ENCODE assay signal across 8 cellular contexts in the genomic region with DNA sequence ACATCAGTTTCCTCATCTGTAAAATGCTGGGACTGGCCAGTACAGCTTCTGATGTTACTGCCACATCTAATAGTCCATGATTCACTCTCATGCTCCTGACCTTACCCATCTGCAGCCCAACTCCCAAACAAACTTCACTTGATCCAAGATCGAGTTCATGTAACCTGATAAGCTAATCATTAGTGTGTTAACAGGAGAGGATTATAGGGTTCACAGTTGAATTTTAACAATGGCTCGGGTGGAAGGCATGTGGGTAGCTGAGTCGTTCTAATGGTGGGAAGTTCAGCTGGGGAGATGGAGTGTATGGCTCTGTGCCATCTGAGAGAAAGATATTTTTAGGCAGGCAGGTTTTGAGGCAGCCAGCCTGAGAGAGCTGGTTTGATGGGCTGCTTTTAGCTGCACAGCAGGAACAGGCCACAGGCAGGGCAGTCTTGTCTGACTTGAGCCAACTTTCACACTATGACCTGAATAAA. TPM values are rescaled to one million over a fixed set of nuclear protein-coding genes. Genes with fewer than 3 reads are reported as not detected.
DNase-seq lines count a peak whose midpoint lies in the region; ATAC-seq and TF ChIP-seq lines count a peak whose summit lies in the region.
"Had no signal": no experiment of that assay in that cellular context is flagged by ENCODE, and none has a peak within 500 bp of the region (broad histone marks: within the 10 kb centered on the region; RNA-seq: fewer than 3 reads in every experiment).

No MANE protein-coding gene starts in this region.

- POLR2A ChIA-PET in GM10248 (lab: Yijun Ruan, JAX): interaction anchor here (1.2 to 1.5 kb wide), 2 partner anchors 17 to 18 kb away, joined by 4 read pairs; a partner anchor contains a TSS

- peak overlapping the region; percentile 16 for H3K27ac Mint-ChIP-seq in dendritic cell treated with granulocyte-macrophage colony-stimulating factor and Interleukin-4, amounts not matched to agents 40 ng/mL and 50 ng/mL, for 4 days
- H3K27ac Mint-ChIP-seq in mesothelial cell of epicardium: no peak overlapping the region

- TF ChIP-seq CTCF in gastrocnemius medialis (IDR thresholded peaks at IDR 0.05 in 4 of 5, conservative IDR thresholded peaks at IDR 0.05 in 1 of 5) (no peak), GM10248 (IDR thresholded peaks at IDR 0.05; ENCODE audit: control extremely low read depth, extremely low read depth, low read depth, missing control alignments) (no peak), mesothelial cell of epicardium (IDR thresholded peaks at IDR 0.05; ENCODE audit: unreplicated experiment) (no peak)

- peaks cover 19 to 56% of the 10 kb centered on the region in 2 donors for H3K4me1 ChIP-seq in gastrocnemius medialis

- no peak for TF ChIP-seq POLR2A in gastrocnemius medialis (IDR thresholded peaks at IDR 0.05)

- peaks cover 7% of the 10 kb centered on the region for H3K36me3 Mint-ChIP-seq in dendritic cell treated with granulocyte-macrophage colony-stimulating factor and Interleukin-4, amounts not matched to agents 40 ng/mL and 50 ng/mL, for 4 days (ENCODE audit: low read depth)
- no peaks in the 10 kb centered on the region for H3K36me3 Mint-ChIP-seq in mesothelial cell of epicardium

- no peak; the same call in 1 of the 2 replicates for TF ChIP-seq EP300 in Ishikawa (IDR thresholded peaks at IDR 0.05; ENCODE audit: borderline replicate concordance)

- peak overlapping the region; percentile 63 to 86 (median 68) for H3K27ac ChIP-seq in gastrocnemius medialis

- TF ChIP-seq RAD21 in Ishikawa (IDR thresholded peaks at IDR 0.05; ENCODE audit: low read depth): no peak; the same call in 1 of the 2 replicates

- CTCF ChIA-PET in GM10248 (lab: Yijun Ruan, JAX): interaction anchor here (0.7 to 3.4 kb wide), 16 partner anchors 11 to 471 kb away, joined by 3 to 33 read pairs (median 3); a partner anchor contains a TSS

- H3K4me3 ChIP-seq in gastrocnemius medialis: no peak overlapping the region
- no peak overlapping the region for H3K4me3 ChIP-seq in H7 (ENCODE audit: insufficient read depth, low read depth, low read length)

- no peaks in the 10 kb centered on the region for H3K9me3 ChIP-seq in gastrocnemius medialis

- no peaks in the 10 kb centered on the region for H3K9me3 Mint-ChIP-seq in dendritic cell treated with granulocyte-macrophage colony-stimulating factor and Interleukin-4, amounts not matched to agents 40 ng/mL and 50 ng/mL, for 4 days
- no peaks in the 10 kb centered on the region for H3K9me3 Mint-ChIP-seq in mesothelial cell of epicardium

- DNase-seq in gastrocnemius medialis (peak; percentile 54 to 63), GM10248 (ENCODE audit: extremely low spot score) (no peak), mesothelial cell of epicardium (ENCODE audit: low spot score in 2 of 2, unreplicated experiment in 2 of 2) (no peak), H7 (no peak)
- DNase-seq: activated CD4-positive, alpha-beta T cell treated with anti-CD3 and anti-CD28 coated beads, Interleukin-2, amount 50 U/mL, for 1 hour had no signal

- intact Hi-C loops in dendritic cell treated with granulocyte-macrophage colony-stimulating factor and Interleukin-4, amounts not matched to agents 40 ng/mL and 50 ng/mL, for 4 days (cut with micrococcal nuclease): no loop called here
- intact Hi-C loops in gastrocnemius medialis (cut with DNase I; ENCODE audit: low total_unique reads): loop anchor here (1.0 kb wide), 1 partner anchor 19 kb away; no protein-coding TSS in a partner anchor

- no peaks in the 10 kb centered on the region for H3K27me3 Mint-ChIP-seq in dendritic cell treated with granulocyte-macrophage colony-stimulating factor and Interleukin-4, amounts not matched to agents 40 ng/mL and 50 ng/mL, for 4 days
- H3K27me3 Mint-ChIP-seq in mesothelial cell of epicardium (ENCODE audit: low read depth): no peaks in the 10 kb centered on the region

- H3K36me3 ChIP-seq in gastrocnemius medialis (no peaks in the 10 kb centered on the region), H7 (replicated peaks; ENCODE audit: control insufficient read depth, insufficient read depth, low read length) (no peaks in the 10 kb centered on the region)

- in situ Hi-C loops in gastrocnemius medialis (cut with MboI; ENCODE audit: low sequenced_read_pairs in 4 of 4): loop anchor here in 2 of 4 donors (10.0 to 25.0 kb wide), 2 partner anchors 95 to 117 kb away; no protein-coding TSS in a partner anchor

- H3K4me1 Mint-ChIP-seq in dendritic cell treated with granulocyte-macrophage colony-stimulating factor and Interleukin-4, amounts not matched to agents 40 ng/mL and 50 ng/mL, for 4 days (ENCODE audit: low read depth): peaks cover 34% of the 10 kb centered on the region
- peaks cover 12% of the 10 kb centered on the region for H3K4me1 Mint-ChIP-seq in mesothelial cell of epicardium

- ATAC-seq in GM19372 (IDR thresholded peaks at IDR 0.05; ENCODE audit: low read depth, unreplicated experiment) (peak; percentile 17), gastrocnemius medialis (peak; percentile 88 to 94)

- H3K4me3 Mint-ChIP-seq in dendritic cell treated with granulocyte-macrophage colony-stimulating factor and Interleukin-4, amounts not matched to agents 40 ng/mL and 50 ng/mL, for 4 days: no peak overlapping the region
- no peak overlapping the region for H3K4me3 Mint-ChIP-seq in mesothelial cell of epicardium

- H3K27me3 ChIP-seq in gastrocnemius medialis (no peaks in the 10 kb centered on the region), H7 (ENCODE audit: control insufficient read depth, insufficient read depth, low read length) (no peaks in the 10 kb centered on the region)

TF ChIP-seq in Ishikawa, 13 proteins besides CTCF, POLR2A, EP300 and RAD21:
- TF ChIP-seq NFIC (IDR thresholded peaks at IDR 0.05): peak; percentile 39; the same call in 1 of the 2 replicates
- no peak for TF ChIP-seq CREB1 (IDR thresholded peaks at IDR 0.05; ENCODE audit: low read depth)

RNA-seq across cellular contexts. Expression of a gene that starts 17.6 kb away (rescaled TPM):
- total RNA-seq in gastrocnemius medialis (10 to 100 TPM; 33.0 to 93.3 (median 59.1) TPM), mesothelial cell of epicardium (93.1 to 93.9 TPM (median 93.3 TPM) in 3 replicates)
- 19.2 and 23.6 TPM in 2 replicates for total RNA-seq in H7 (2014; rRNA removed; shearing (Covaris generic))

Comparison
In these comparisons a context has a peak if more than half of its experiments do, and no peak if none do; other contexts are left out.
1. DNase-seq: peak in gastrocnemius medialis (2 of 2); none in GM10248 (single experiment), mesothelial cell of epicardium (0 of 2) and H7 (single experiment).